21 cellular contexts compared by ENCODE assay signal in genomic region chrX:79181401-79181800, GRCh38. TPM values are rescaled to one million over a fixed set of nuclear protein-coding genes. Genes with fewer than 3 reads are reported as not detected.
A peak's percentile ranks its signal among the peaks of the same experiment; 100 is the strongest.
DNase-seq lines count a peak whose midpoint lies in the region; ATAC-seq lines count a peak whose summit lies in the region.
"Had no signal": no experiment of that assay in that cellular context is flagged by ENCODE, and none has a peak within 500 bp of the region (broad histone marks: within the 10 kb centered on the region; RNA-seq: fewer than 3 reads in every experiment).

No MANE protein-coding gene starts in this region.

- peak overlapping the region; percentile 60 for H3K27ac Mint-ChIP-seq in activated CD4-positive, alpha-beta T cell treated with anti-CD3 and anti-CD28 coated beads, Interleukin-2, amount 10 ng/mL, durations not matched to agents 7 days and 5 days
- H3K27ac Mint-ChIP-seq in activated T-helper 17 cell treated with anti-CD3 and anti-CD28 coated beads, Interleukin-2, amount 50 U/mL, for 72 hours: peak overlapping the region; percentile 95
- H3K27ac Mint-ChIP-seq in stimulated activated effector memory CD8-positive, alpha-beta T cell treated with anti-CD3 and anti-CD28 coated beads, Interleukin-12 subunit alpha, Interleukin-12 subunit beta, amount 100 ng/mL, for 72 hours: peak overlapping the region; percentile 88
- H3K27ac Mint-ChIP-seq: dendritic cell treated with granulocyte-macrophage colony-stimulating factor and Interleukin-4, amounts not matched to agents 40 ng/mL and 50 ng/mL, for 4 days had no signal

- peaks cover 2% of the 10 kb centered on the region for H3K9me3 Mint-ChIP-seq in activated CD4-positive, alpha-beta T cell treated with anti-CD3 and anti-CD28 coated beads, Interleukin-2, amount 10 ng/mL, durations not matched to agents 7 days and 5 days
- no peaks in the 10 kb centered on the region for H3K9me3 Mint-ChIP-seq in activated T-helper 17 cell treated with anti-CD3 and anti-CD28 coated beads, Interleukin-2, amount 50 U/mL, for 72 hours
- H3K9me3 Mint-ChIP-seq in stimulated activated effector memory CD8-positive, alpha-beta T cell treated with anti-CD3 and anti-CD28 coated beads, Interleukin-12 subunit alpha, Interleukin-12 subunit beta, amount 100 ng/mL, for 72 hours: no peaks in the 10 kb centered on the region
- H3K9me3 Mint-ChIP-seq: dendritic cell treated with granulocyte-macrophage colony-stimulating factor and Interleukin-4, amounts not matched to agents 40 ng/mL and 50 ng/mL, for 4 days had no signal

- CTCF ChIA-PET in activated CD4-positive, alpha-beta T cell treated with anti-CD3 and anti-CD28 coated beads, Interleukin-2, amount 10 ng/mL, durations not matched to agents 7 days and 5 days (lab: Charles Lee): interaction anchor here (1.5 to 2.2 kb wide), 2 partner anchors 12 to 30 kb away, joined by 3 to 9 read pairs; no protein-coding TSS in a partner anchor

- no peak for DNase-seq in activated CD4-positive, alpha-beta T cell treated with anti-CD3 and anti-CD28 coated beads, Interleukin-2, amount 10 ng/mL, durations not matched to agents 7 days and 5 days
- DNase-seq in activated CD4-positive, alpha-beta T cell treated with anti-CD3 and anti-CD28 coated beads, Interleukin-2, amount 50 U/mL, for 48 hours: no peak
- no peak for DNase-seq in stimulated activated effector memory CD8-positive, alpha-beta T cell treated with anti-CD3 and anti-CD28 coated beads, Interleukin-12 subunit alpha, Interleukin-12 subunit beta, amount 100 ng/mL, for 72 hours (ENCODE audit: low spot score in 2 of 2)
- DNase-seq in occipital lobe (lab: John Stamatoyannopoulos, UW) (no peak), NCI-H446 (lab: John Stamatoyannopoulos, UW) (no peak), cerebellum (ENCODE audit: low spot score) (no peak)
- DNase-seq: GDM1, GM23248, left cardiac atrium, MG63, midbrain, NCI-H187 treated with DMSO at 0.1 percent for 48 hours, NCI-H446 treated with DMSO at 0.1 percent for 48 hours, trophoblast cell had no signal

- POLR2A ChIA-PET in activated CD4-positive, alpha-beta T cell treated with anti-CD3 and anti-CD28 coated beads, Interleukin-2, amount 10 ng/mL, durations not matched to agents 7 days and 5 days (lab: Charles Lee): no interaction called here

- peaks cover 10% of the 10 kb centered on the region for H3K36me3 Mint-ChIP-seq in activated CD4-positive, alpha-beta T cell treated with anti-CD3 and anti-CD28 coated beads, Interleukin-2, amount 10 ng/mL, durations not matched to agents 7 days and 5 days (ENCODE audit: low read depth)
- H3K36me3 Mint-ChIP-seq in activated T-helper 17 cell treated with anti-CD3 and anti-CD28 coated beads, Interleukin-2, amount 50 U/mL, for 72 hours (ENCODE audit: low read depth): peaks cover 6% of the 10 kb centered on the region
- H3K36me3 Mint-ChIP-seq in stimulated activated effector memory CD8-positive, alpha-beta T cell treated with anti-CD3 and anti-CD28 coated beads, Interleukin-12 subunit alpha, Interleukin-12 subunit beta, amount 100 ng/mL, for 72 hours: no peaks in the 10 kb centered on the region

- H3K4me3 Mint-ChIP-seq in activated CD4-positive, alpha-beta T cell treated with anti-CD3 and anti-CD28 coated beads, Interleukin-2, amount 10 ng/mL, durations not matched to agents 7 days and 5 days: no peak overlapping the region
- peak overlapping the region; percentile 81 for H3K4me3 Mint-ChIP-seq in activated T-helper 17 cell treated with anti-CD3 and anti-CD28 coated beads, Interleukin-2, amount 50 U/mL, for 72 hours
- peak overlapping the region; percentile 52 for H3K4me3 Mint-ChIP-seq in stimulated activated effector memory CD8-positive, alpha-beta T cell treated with anti-CD3 and anti-CD28 coated beads, Interleukin-12 subunit alpha, Interleukin-12 subunit beta, amount 100 ng/mL, for 72 hours
- H3K4me3 Mint-ChIP-seq: dendritic cell treated with granulocyte-macrophage colony-stimulating factor and Interleukin-4, amounts not matched to agents 40 ng/mL and 50 ng/mL, for 4 days had no signal

- peak; percentile 38 for ATAC-seq in HG03097 (IDR thresholded peaks at IDR 0.05; ENCODE audit: low FRiP score, unreplicated experiment)
- peak; percentile 28 for ATAC-seq in activated T-helper 17 cell treated with anti-CD3 and anti-CD28 coated beads, Interleukin-2, amount 50 U/mL, for 72 hours (replicated peaks)
- ATAC-seq in stimulated activated effector memory CD8-positive, alpha-beta T cell treated with anti-CD3 and anti-CD28 coated beads, Interleukin-12 subunit alpha, Interleukin-12 subunit beta, amount 100 ng/mL, for 72 hours: peak; percentile 59
- ATAC-seq: HepG2, left cardiac atrium had no signal

- H3K4me1 Mint-ChIP-seq in activated CD4-positive, alpha-beta T cell treated with anti-CD3 and anti-CD28 coated beads, Interleukin-2, amount 10 ng/mL, durations not matched to agents 7 days and 5 days: peaks cover 37% of the 10 kb centered on the region
- H3K4me1 Mint-ChIP-seq in activated T-helper 17 cell treated with anti-CD3 and anti-CD28 coated beads, Interleukin-2, amount 50 U/mL, for 72 hours: peaks cover 25% of the 10 kb centered on the region
- peaks cover 22% of the 10 kb centered on the region for H3K4me1 Mint-ChIP-seq in stimulated activated effector memory CD8-positive, alpha-beta T cell treated with anti-CD3 and anti-CD28 coated beads, Interleukin-12 subunit alpha, Interleukin-12 subunit beta, amount 100 ng/mL, for 72 hours

- no peaks in the 10 kb centered on the region for H3K27me3 Mint-ChIP-seq in activated CD4-positive, alpha-beta T cell treated with anti-CD3 and anti-CD28 coated beads, Interleukin-2, amount 10 ng/mL, durations not matched to agents 7 days and 5 days
- no peaks in the 10 kb centered on the region for H3K27me3 Mint-ChIP-seq in activated T-helper 17 cell treated with anti-CD3 and anti-CD28 coated beads, Interleukin-2, amount 50 U/mL, for 72 hours
- H3K27me3 Mint-ChIP-seq: dendritic cell treated with granulocyte-macrophage colony-stimulating factor and Interleukin-4, amounts not matched to agents 40 ng/mL and 50 ng/mL, for 4 days had no signal

RNA-seq across cellular contexts. Expression of gene GPR174, which starts 36.9 kb away (rescaled TPM):
- 10 to 100 TPM; 14.9 to 16.7 TPM for total RNA-seq in activated CD4-positive, alpha-beta T cell treated with anti-CD3 and anti-CD28 coated beads, Interleukin-2, amount 10 ng/mL, durations not matched to agents 7 days and 5 days
- 10 to 100 TPM in 1 of 2 donors, 1 to 10 TPM in 1; 8.6 to 21.3 TPM for total RNA-seq in activated T-helper 17 cell treated with anti-CD3 and anti-CD28 coated beads, Interleukin-2, amount 50 U/mL, for 72 hours
- not detected for total RNA-seq in occipital lobe
- 0.09 TPM for total RNA-seq in cerebellum
- total RNA-seq: A172, frontal cortex, GM23248, HepG2, pulmonary artery endothelial cell had no signal
